In genomic region chr7:134995239-134996096, GRCh38 we compare ENCODE assay signal across 10 cellular contexts. TPM values are rescaled to one million over a fixed set of nuclear protein-coding genes. Genes with fewer than 3 reads are reported as not detected.
A peak's percentile ranks its signal among the peaks of the same experiment; 100 is the strongest.
DNase-seq lines count a peak whose midpoint lies in the region; ATAC-seq and TF ChIP-seq lines count a peak whose summit lies in the region.
"Had no signal": no experiment of that assay in that cellular context is flagged by ENCODE, and none has a peak within 500 bp of the region (broad histone marks: within the 10 kb centered on the region; RNA-seq: fewer than 3 reads in every experiment).

No MANE protein-coding gene starts in this region.

- peak in 1 of 3 donors; percentile 14 for DNase-seq in CD4-positive, CD25-positive, alpha-beta regulatory T cell
- DNase-seq in effector memory CD4-positive, alpha-beta T cell, result no peak
- DNase-seq in NCI-H82 (lab: John Stamatoyannopoulos, UW) (no peak), NCI-H1930 (lab: John Stamatoyannopoulos, UW) (no peak), Right ventricle myocardium superior (no peak), A172 (ENCODE audit: low spot score) (no peak)
- DNase-seq: PC-3 had no signal

- peaks cover 5% of the 10 kb centered on the region for H3K4me1 ChIP-seq in CD4-positive, CD25-positive, alpha-beta regulatory T cell (ENCODE audit: control insufficient read depth, insufficient read depth, low read length, poor library complexity, severe bottlenecking)
- H3K4me1 ChIP-seq in effector memory CD4-positive, alpha-beta T cell (ENCODE audit: control insufficient read depth, insufficient read depth, low read length, poor library complexity, severe bottlenecking), result no peaks in the 10 kb centered on the region

- TF ChIP-seq POLR2A in GM19193 (IDR thresholded peaks at IDR 0.05; ENCODE audit: extremely low read depth, insufficient read depth, insufficient read length), result peak; percentile 33

- H3K4me1 Mint-ChIP-seq in CD4-positive, CD25-positive, alpha-beta regulatory T cell, result peaks cover 13 to 46% (median 29%) of the 10 kb centered on the region in 4 donors

- peaks cover 0 to 2% (median 0%) of the 10 kb centered on the region in 7 donors for H3K9me3 Mint-ChIP-seq in CD4-positive, CD25-positive, alpha-beta regulatory T cell

- no peak overlapping the region for H3K27ac ChIP-seq in CD4-positive, CD25-positive, alpha-beta regulatory T cell (ENCODE audit: insufficient read depth, low read length, poor library complexity, severe bottlenecking)
- peak overlapping the region; percentile 34 for H3K27ac ChIP-seq in effector memory CD4-positive, alpha-beta T cell (ENCODE audit: insufficient read depth, low read length, poor library complexity, severe bottlenecking)
- H3K27ac ChIP-seq: neutrophil had no signal

- no peaks in the 10 kb centered on the region for H3K9me3 ChIP-seq in CD4-positive, CD25-positive, alpha-beta regulatory T cell (ENCODE audit: control insufficient read depth in 2 of 2, low read length in 2 of 2)
- no peaks in the 10 kb centered on the region for H3K9me3 ChIP-seq in effector memory CD4-positive, alpha-beta T cell (ENCODE audit: control insufficient read depth, low read length)
- H3K9me3 ChIP-seq: neutrophil had no signal

- intact Hi-C loops in Right ventricle myocardium superior (cut with DNase I), result no loop called here

- no peaks in the 10 kb centered on the region for H3K27me3 ChIP-seq in CD4-positive, CD25-positive, alpha-beta regulatory T cell (ENCODE audit: control insufficient read depth, insufficient read depth, low read length)
- H3K27me3 ChIP-seq in effector memory CD4-positive, alpha-beta T cell (replicated peaks; ENCODE audit: control insufficient read depth, insufficient read depth, low read length, poor library complexity, severe bottlenecking), result no peaks in the 10 kb centered on the region
- H3K27me3 ChIP-seq: neutrophil had no signal

- peaks cover 29% of the 10 kb centered on the region for H3K36me3 Mint-ChIP-seq in CD4-positive, CD25-positive, alpha-beta regulatory T cell

- ATAC-seq in CD4-positive, CD25-positive, alpha-beta regulatory T cell (ENCODE audit: low read depth in 2 of 2), result peak in 1 of 2 donors; percentile 40
- ATAC-seq in HG03095 (IDR thresholded peaks at IDR 0.05; ENCODE audit: unreplicated experiment) (peak; percentile 45), Right ventricle myocardium superior (ENCODE audit: poor library complexity) (no peak)
- ATAC-seq: PC-3 had no signal

- peak overlapping the region in 3 of 4 donors; percentile 6 to 74 (median 59) for H3K4me3 Mint-ChIP-seq in CD4-positive, CD25-positive, alpha-beta regulatory T cell

- peak overlapping the region; percentile 36 to 94 (median 70) for H3K27ac Mint-ChIP-seq in CD4-positive, CD25-positive, alpha-beta regulatory T cell

- H3K4me3 ChIP-seq in CD4-positive, CD25-positive, alpha-beta regulatory T cell (ENCODE audit: low read depth, low read length), result no peak overlapping the region
- H3K4me3 ChIP-seq in effector memory CD4-positive, alpha-beta T cell (ENCODE audit: insufficient read depth, low read depth, low read length, poor library complexity, severe bottlenecking), result no peak overlapping the region

- H3K36me3 ChIP-seq in CD4-positive, CD25-positive, alpha-beta regulatory T cell (ENCODE audit: control insufficient read depth, insufficient read depth, low read length), result peaks cover 11% of the 10 kb centered on the region
- H3K36me3 ChIP-seq in effector memory CD4-positive, alpha-beta T cell (ENCODE audit: control insufficient read depth, insufficient read depth, low read length), result no peaks in the 10 kb centered on the region

- H3K27me3 Mint-ChIP-seq in CD4-positive, CD25-positive, alpha-beta regulatory T cell, result no peaks in the 10 kb centered on the region

RNA-seq across cellular contexts. Expression of gene AGBL3, which starts 9.2 kb away (rescaled TPM):
- total RNA-seq in CD4-positive, CD25-positive, alpha-beta regulatory T cell, result 1.0 TPM
- under 1 TPM in 3 of 4 donors, not detected in 1; 0.37 to 0.81 (median 0.79) TPM for polyA plus RNA-seq in CD4-positive, CD25-positive, alpha-beta regulatory T cell
- total RNA-seq in Right ventricle myocardium superior, result 1.2 TPM
- total RNA-seq in A172 (2014; rRNA removed; shearing (Covaris generic)), result 0.07 and 1.9 TPM in 2 replicates
